Comparison of ENCODE assay signal across 22 cellular contexts in genomic region chr4:145389566-145389965, GRCh38.
"Had no signal": no experiment of that assay in that cellular context is flagged by ENCODE, and none has a peak within 500 bp of the region (broad histone marks: within the 10 kb centered on the region; RNA-seq: fewer than 3 reads in every experiment).

No MANE protein-coding gene starts in this region.

- FAIRE-seq: pancreas, small intestine had no signal

- H3K9me3 ChIP-seq: neutrophil, pancreas, psoas muscle, right lobe of liver, sigmoid colon, stomach, thoracic aorta, thyroid gland, upper lobe of right lung, uterus had no signal

- H3K27me3 ChIP-seq: neutrophil, pancreas, right lobe of liver, sigmoid colon, stomach, thyroid gland, tibial nerve, upper lobe of right lung, uterus had no signal

- H3K4me3 ChIP-seq: pancreas, psoas muscle, right lobe of liver, sigmoid colon, stomach, thoracic aorta, thyroid gland, tibial nerve, upper lobe of right lung, uterus had no signal

- H3K36me3 ChIP-seq: neutrophil, pancreas, right lobe of liver, sigmoid colon, stomach, thoracic aorta, thyroid gland, tibial nerve, upper lobe of right lung, uterus had no signal

- DNase-seq: naive thymus-derived CD4-positive, alpha-beta T cell; natural killer cell; nucleus accumbens; pancreas; psoas muscle; right cardiac atrium; right lobe of liver; sigmoid colon; small intestine; stimulated activated CD4-positive, alpha-beta T cell treated with anti-CD3 and anti-CD28 coated beads, Interleukin-15, amount 100 ng/mL, for 24 hours; stimulated activated CD4-positive, alpha-beta T cell treated with anti-CD3 and anti-CD28 coated beads, Interleukin-2, amount 100 ng/mL, for 24 hours; stimulated activated CD4-positive, alpha-beta T cell treated with anti-CD3 and anti-CD28 coated beads, Interleukin-2, amount 100 ng/mL, for 48 hours; stimulated activated CD4-positive, alpha-beta T cell treated with anti-CD3 and anti-CD28 coated beads, Interleukin-4, amount 100 ng/mL, for 24 hours; stimulated activated naive B cell treated with anti-CD40 and anti-IgM and Interleukin-4, amounts not matched to agents 10 μg/mL and 1 μg/mL and 100 μg/mL, for 72 hours; stimulated activated naive CD4-positive, alpha-beta T cell treated with Interleukin-2 at 50 U/mL for 16 hours; stomach; thyroid gland; upper lobe of right lung; uterus had no signal

- H3K27ac ChIP-seq: neutrophil, pancreas, psoas muscle, right lobe of liver, sigmoid colon, stomach, thoracic aorta, thyroid gland, tibial nerve, upper lobe of right lung, uterus had no signal
